ENCODE assay signal across 25 cellular contexts in genomic region chr1:201694615-201695335, GRCh38.
DNase-seq lines count a peak whose midpoint lies in the region; ATAC-seq, FAIRE-seq and TF ChIP-seq lines count a peak whose summit lies in the region.
"Had no signal": no experiment of that assay in that cellular context is flagged by ENCODE, and none has a peak within 500 bp of the region (broad histone marks: within the 10 kb centered on the region; RNA-seq: fewer than 3 reads in every experiment).

No MANE protein-coding gene starts in this region.

- 0 out of 4 replicates have a peak, but pooled peaks cover 0 to 5% of the 10 kb centered on the region in 2 experiments for H3K79me2 ChIP-seq in H1 (ENCODE audit: control insufficient read depth in 1 of 2, insufficient read depth in 2 of 2, low read length in 2 of 2)

- H3K56ac ChIP-seq in IMR-90 (ENCODE audit: extremely low read depth, insufficient read depth, low read length) (no peak overlapping the region), H1 (replicated peaks; ENCODE audit: insufficient read length, low read depth, low read length) (no peak overlapping the region)

- H2AK9ac ChIP-seq in IMR-90 (replicated peaks; ENCODE audit: low read depth, low read length, poor library complexity): no peak overlapping the region

- H3K4me3 Mint-ChIP-seq in neural crest cell: peak overlapping the region; percentile 54
- H3K4me3 Mint-ChIP-seq: activated CD4-positive, alpha-beta T cell treated with anti-CD3 and anti-CD28 coated beads, Interleukin-2, amount 10 ng/mL, durations not matched to agents 7 days and 5 days; activated CD8-positive, alpha-beta memory T cell treated with anti-CD3 and anti-CD28 coated beads, Interleukin-2, amount 10 ng/mL, durations not matched to agents 7 days and 5 days; activated T-helper 1 cell treated with anti-CD3 and anti-CD28 coated beads, Interleukin-12 subunit alpha, Interleukin-12 subunit beta, Interleukin-2, Interleukin-4 antibody, amounts not matched to agents 30 ng/mL and 10 ng/mL and 1 ng/mL, durations not matched to agents 14 hours and 24 hours and 36 hours; CD8-positive, alpha-beta T cell; T-helper 17 cell had no signal

- peaks cover 52 to 84% of the 10 kb centered on the region in 2 experiments for H3K79me1 ChIP-seq in IMR-90 (ENCODE audit: low read depth in 1 of 2, low read length in 2 of 2)
- peaks cover 9% of the 10 kb centered on the region for H3K79me1 ChIP-seq in H1 (ENCODE audit: low read depth, low read length)

- in situ Hi-C loops in IMR-90 (cut with MboI; ENCODE audit: low sequenced_read_pairs): no loop called here

- intact Hi-C loops in IMR-90 (cut with micrococcal nuclease): no loop called here

- peaks cover 84% of the 10 kb centered on the region for H4K20me1 ChIP-seq in IMR-90 (ENCODE audit: insufficient read depth, low read length)
- H4K20me1 ChIP-seq in H1 (replicated peaks in 1 of 2; ENCODE audit: control insufficient read depth in 1 of 2, insufficient read depth in 2 of 2, low read length in 2 of 2): no peaks in the 10 kb centered on the region

- peak overlapping the region; percentile 67 for H3K27ac ChIP-seq in C4-2B
- H3K27ac ChIP-seq in IMR-90 (ENCODE audit: insufficient read depth, low read length): no peak overlapping the region
- no peak overlapping the region for H3K27ac ChIP-seq in H1 (ENCODE audit: low read depth, low read length)
- H3K27ac ChIP-seq: SJCRH30 had no signal

- H2BK15ac ChIP-seq in IMR-90 (ENCODE audit: low read depth, low read length): no peak overlapping the region
- 0 out of 2 replicates have a peak overlapping the region, but pooled peaks have one; percentile 18 for H2BK15ac ChIP-seq in H1 (ENCODE audit: low read length)

- H3K9me3 Mint-ChIP-seq in neural crest cell: no peaks in the 10 kb centered on the region
- H3K9me3 Mint-ChIP-seq: activated T-helper 1 cell treated with anti-CD3 and anti-CD28 coated beads, Interleukin-12 subunit alpha, Interleukin-12 subunit beta, Interleukin-2, Interleukin-4 antibody, amounts not matched to agents 30 ng/mL and 10 ng/mL and 1 ng/mL, durations not matched to agents 14 hours and 24 hours and 36 hours; CD8-positive, alpha-beta T cell had no signal

- H2BK12ac ChIP-seq in H1 (ENCODE audit: low read depth, low read length): peak overlapping the region; percentile 11; the same call in 1 of the 2 replicates

- H3K18ac ChIP-seq in IMR-90 (ENCODE audit: low read depth, low read length) (no peak overlapping the region), H1 (ENCODE audit: extremely low read depth, low read length) (peak overlapping the region; percentile 27; the same call in 1 of the 2 replicates)

- no peak for ATAC-seq in IMR-90 (ENCODE audit: low read depth)
- ATAC-seq: activated CD8-positive, alpha-beta memory T cell treated with anti-CD3 and anti-CD28 coated beads, Interleukin-2, amount 10 ng/mL, durations not matched to agents 7 days and 5 days; CD8-positive, alpha-beta T cell; esophagus mucosa; gastroesophageal sphincter; T-helper 17 cell had no signal

- TF ChIP-seq RAD21 in IMR-90 (IDR thresholded peaks at IDR 0.05; ENCODE audit: low read length): no peak
- no peak for TF ChIP-seq RAD21 in H1 (IDR thresholded peaks at IDR 0.05 in 1 of 2, conservative IDR thresholded peaks at IDR 0.05 in 1 of 2; ENCODE audit: low read depth in 2 of 2, low read length in 2 of 2)

- H3K9me3 ChIP-seq in IMR-90 (ENCODE audit: control insufficient read depth, insufficient read depth, low read length) (no peaks in the 10 kb centered on the region), H1 (ENCODE audit: insufficient read depth in 2 of 2, low read depth in 1 of 2, low read length in 1 of 2) (no peaks in the 10 kb centered on the region)
- H3K9me3 ChIP-seq: gastroesophageal sphincter, SJCRH30, thoracic aorta had no signal

- no peak for TF ChIP-seq CTCF in C4-2B (conservative IDR thresholded peaks at IDR 0.05)
- TF ChIP-seq CTCF in IMR-90 (conservative IDR thresholded peaks at IDR 0.05; ENCODE audit: low read depth, low read length): no peak
- TF ChIP-seq CTCF in H1 (IDR thresholded peaks at IDR 0.05; ENCODE audit: control extremely low read depth in 1 of 3, insufficient read depth in 1 of 3, low read depth in 1 of 3, low read length in 3 of 3): no peak
- no peak for TF ChIP-seq CTCF in neural crest cell (conservative IDR thresholded peaks at IDR 0.05)

- no peak for FAIRE-seq in H1 (lab: Jason Lieb, UNC)
- FAIRE-seq: keratinocyte had no signal

- no TSS peak for BruUV-seq in IMR-90 (replicated peaks; lab: Mats Ljungman, UMichigan)

- H4K5ac ChIP-seq in IMR-90 (ENCODE audit: low read depth, low read length) (no peak overlapping the region), H1 (ENCODE audit: insufficient read length, low read depth, low read length) (no peak overlapping the region)

- TF ChIP-seq EP300 in H1 (IDR thresholded peaks at IDR 0.05; ENCODE audit: borderline replicate concordance in 1 of 2, low read depth in 2 of 2, low read length in 2 of 2): no peak

- no peak overlapping the region; the same call in 1 of the 2 replicates for H2BK20ac ChIP-seq in IMR-90 (ENCODE audit: low read depth, low read length)
- no peak overlapping the region for H2BK20ac ChIP-seq in H1 (ENCODE audit: low read length)

- H2AFZ ChIP-seq in IMR-90 (replicated peaks; ENCODE audit: low read length, poor library complexity) (no peak overlapping the region), H1 (ENCODE audit: low read length) (no peak overlapping the region)

- peak overlapping the region; percentile 84 for H4K91ac ChIP-seq in IMR-90 (ENCODE audit: insufficient read depth, low read depth, low read length)
- H4K91ac ChIP-seq in H1 (replicated peaks; ENCODE audit: insufficient read length, low read length): no peak overlapping the region

- 86% methylated on average over 6 of the region's 12 CpGs; no CpG with 5 or more reads in 1 of the 2 experiments for WGBS in IMR-90 (ENCODE audit: extremely low coverage in 2 of 2, insufficient read length in 1 of 2), 2 experiments
- 72% methylated on average over 12 of the region's 12 CpGs; no CpG with 5 or more reads in 1 of the 2 experiments for WGBS in H1 (ENCODE audit: extremely low coverage in 1 of 2, insufficient coverage in 1 of 2, insufficient read length in 1 of 2, insufficient replicate concordance in 2 of 2, low coverage in 1 of 2, low lambda C conversion rate in 2 of 2, missing lambda C conversion rate in 1 of 2), 2 experiments

- H3K36me3 ChIP-seq in IMR-90 (ENCODE audit: control insufficient read depth, insufficient read depth, low read length) (no peaks in the 10 kb centered on the region; the same call in 1 of the 2 replicates), H1 (ENCODE audit: control insufficient read depth in 2 of 4, insufficient read depth in 4 of 4, low read length in 3 of 4) (no peaks in the 10 kb centered on the region)
- H3K36me3 ChIP-seq: gastroesophageal sphincter, thoracic aorta had no signal

- H3K4ac ChIP-seq in IMR-90 (ENCODE audit: low read depth, low read length) (peak overlapping the region; percentile 91), H1 (replicated peaks; ENCODE audit: insufficient read length, low read depth, low read length) (no peak overlapping the region)

- H3K4me2 ChIP-seq in IMR-90 (ENCODE audit: low read depth, low read length) (no peak overlapping the region), H1 (ENCODE audit: insufficient read depth in 1 of 2, low read depth in 2 of 2, low read length in 2 of 2) (0 out of 4 replicates have a peak overlapping the region, but pooled peaks of 1 of the 2 experiments have one; percentile 3)

- H3K4me1 ChIP-seq in IMR-90 (ENCODE audit: control insufficient read depth, insufficient read depth, low read length) (peaks cover 37% of the 10 kb centered on the region), H1 (replicated peaks in 1 of 4; ENCODE audit: control insufficient read depth in 3 of 4, insufficient read depth in 4 of 4, low read length in 3 of 4) (peaks cover 16 to 24% (median 19%) of the 10 kb centered on the region in 4 experiments)

- peak overlapping the region; percentile 3 for H2BK5ac ChIP-seq in IMR-90 (ENCODE audit: low read depth, low read length, poor library complexity, severe bottlenecking)
- no peak overlapping the region for H2BK5ac ChIP-seq in H1 (ENCODE audit: low read depth, low read length)

- H3K27me3 ChIP-seq in IMR-90 (ENCODE audit: control insufficient read depth, insufficient read depth, low read length) (no peaks in the 10 kb centered on the region), H1 (replicated peaks in 1 of 4; ENCODE audit: control insufficient read depth in 3 of 4, extremely low read depth in 1 of 4, insufficient read depth in 3 of 4, low read length in 3 of 4) (no peaks in the 10 kb centered on the region)
- H3K27me3 ChIP-seq: gastroesophageal sphincter, SJCRH30 had no signal

- TF ChIP-seq POLR2A in IMR-90 (IDR thresholded peaks at IDR 0.05; ENCODE audit: low read depth, low read length): no peak
- no peak for TF ChIP-seq POLR2A in H1 (IDR thresholded peaks at IDR 0.05; ENCODE audit: control extremely low read depth in 1 of 2, low read depth in 2 of 2, low read length in 2 of 2)

- no peak for DNase-seq in IMR-90
- DNase-seq in H1 (ENCODE audit: low read depth in 1 of 2, low spot score in 2 of 2): no peak
- no peak for DNase-seq in neural crest cell (ENCODE audit: low read depth, low spot score)
- no peak for DNase-seq in mesenteric fat pad (ENCODE audit: low spot score)
- no peak for DNase-seq in occipital lobe (lab: John Stamatoyannopoulos, UW)
- no peak for DNase-seq in DMS53 treated with DMSO at 0.1 percent for 48 hours (lab: John Stamatoyannopoulos, UW; ENCODE audit: unreplicated experiment)
- no peak for DNase-seq in AML-193 (lab: John Stamatoyannopoulos, UW)
- DNase-seq: activated CD4-positive, alpha-beta T cell treated with anti-CD3 and anti-CD28 coated beads, Interleukin-2, amount 10 ng/mL, durations not matched to agents 7 days and 5 days; activated CD8-positive, alpha-beta memory T cell treated with anti-CD3 and anti-CD28 coated beads, Interleukin-2, amount 10 ng/mL, durations not matched to agents 7 days and 5 days; activated naive CD4-positive, alpha-beta T cell treated with anti-CD3 and anti-CD28 coated beads, Interleukin-2, amount 50 U/mL, for 16 hours; CD8-positive, alpha-beta T cell; DMS153; effector CD8-positive, alpha-beta T cell; GF-D8; NCI-H1092 treated with DMSO at 0.1 percent for 48 hours; NCI-H2029; NCI-H446; SJCRH30; T-helper 17 cell had no signal

- no peaks in the 10 kb centered on the region for H3K27me3 Mint-ChIP-seq in neural crest cell (ENCODE audit: low read depth)
- H3K27me3 Mint-ChIP-seq: activated CD4-positive, alpha-beta T cell treated with anti-CD3 and anti-CD28 coated beads, Interleukin-2, amount 10 ng/mL, durations not matched to agents 7 days and 5 days had no signal

- H2AK5ac ChIP-seq in IMR-90 (ENCODE audit: low read depth, low read length): peak overlapping the region; percentile 54; the same call in 1 of the 2 replicates
- no peak overlapping the region; the same call in 1 of the 2 replicates for H2AK5ac ChIP-seq in H1 (ENCODE audit: low read depth, low read length)

- H3K36me3 Mint-ChIP-seq in neural crest cell (ENCODE audit: low read depth): peaks cover 5% of the 10 kb centered on the region
- H3K36me3 Mint-ChIP-seq: activated CD8-positive, alpha-beta memory T cell treated with anti-CD3 and anti-CD28 coated beads, Interleukin-2, amount 10 ng/mL, durations not matched to agents 7 days and 5 days; CD8-positive, alpha-beta T cell had no signal

- H3K27ac Mint-ChIP-seq in neural crest cell (ENCODE audit: unreplicated experiment): peak overlapping the region; percentile 90
- H3K27ac Mint-ChIP-seq: activated CD4-positive, alpha-beta T cell treated with anti-CD3 and anti-CD28 coated beads, Interleukin-2, amount 10 ng/mL, durations not matched to agents 7 days and 5 days; activated CD8-positive, alpha-beta memory T cell treated with anti-CD3 and anti-CD28 coated beads, Interleukin-2, amount 10 ng/mL, durations not matched to agents 7 days and 5 days; activated T-helper 1 cell treated with anti-CD3 and anti-CD28 coated beads, Interleukin-12 subunit alpha, Interleukin-12 subunit beta, Interleukin-2, Interleukin-4 antibody, amounts not matched to agents 30 ng/mL and 10 ng/mL and 1 ng/mL, durations not matched to agents 14 hours and 24 hours and 36 hours; CD8-positive, alpha-beta T cell; T-helper 17 cell had no signal

- H3K9me1 ChIP-seq in IMR-90 (ENCODE audit: insufficient read depth, low read length): peaks cover 61% of the 10 kb centered on the region

- 0 out of 2 replicates have a peak overlapping the region, but pooled peaks have one; percentile 88 for H2BK120ac ChIP-seq in IMR-90 (ENCODE audit: low read depth, low read length)
- H2BK120ac ChIP-seq in H1 (replicated peaks; ENCODE audit: low read depth, low read length): no peak overlapping the region

- dilution Hi-C loops in IMR-90 (cut with HindIII; ENCODE audit: low sequenced_read_pairs, unreplicated experiment): no loop called here

- CTCF ChIA-PET in IMR-90 (lab: Yijun Ruan, JAX) (no interaction called here), H1 (lab: Charles Lee; ENCODE audit: partially characterized antibody) (interaction anchor here (0.8 to 5.4 kb wide), 14 partner anchors 9 to 164 kb away, joined by 3 to 54 read pairs (median 7); no protein-coding TSS in a partner anchor)

- H4K8ac ChIP-seq in IMR-90 (ENCODE audit: low read depth in 2 of 2, low read length in 2 of 2): peak overlapping the region in 1 of 2 experiments; percentile 1; a peak in 1 of 4 replicates
- H4K8ac ChIP-seq in H1 (ENCODE audit: extremely low read depth, insufficient read depth, low read length): no peak overlapping the region

- H3K9ac ChIP-seq in IMR-90 (ENCODE audit: low read depth, low read length): no peak overlapping the region
- H3K9ac ChIP-seq in H1 (replicated peaks in 1 of 4; ENCODE audit: extremely low read depth in 1 of 4, low read depth in 3 of 4, low read length in 3 of 4): no peak overlapping the region

- no peaks in the 10 kb centered on the region for H3K23me2 ChIP-seq in H1 (ENCODE audit: low read depth, low read length)

- peaks cover 9% of the 10 kb centered on the region for H3K4me1 Mint-ChIP-seq in neural crest cell
- H3K4me1 Mint-ChIP-seq: activated CD4-positive, alpha-beta T cell treated with anti-CD3 and anti-CD28 coated beads, Interleukin-2, amount 10 ng/mL, durations not matched to agents 7 days and 5 days; activated CD8-positive, alpha-beta memory T cell treated with anti-CD3 and anti-CD28 coated beads, Interleukin-2, amount 10 ng/mL, durations not matched to agents 7 days and 5 days; T-helper 17 cell had no signal

- H3K14ac ChIP-seq in IMR-90 (replicated peaks; ENCODE audit: low read depth, low read length) (peak overlapping the region; percentile 35; the same call in 1 of the 2 replicates), H1 (ENCODE audit: insufficient read length) (no peak overlapping the region)

- H3K4me3 ChIP-seq in IMR-90 (ENCODE audit: insufficient read depth, low read depth, low read length): no peak overlapping the region
- no peak overlapping the region for H3K4me3 ChIP-seq in H1 (ENCODE audit: extremely low read depth in 1 of 4, insufficient read depth in 2 of 4, low read depth in 3 of 4, low read length in 4 of 4)
- H3K4me3 ChIP-seq: gastroesophageal sphincter, SJCRH30, thoracic aorta had no signal

- H3K23ac ChIP-seq in IMR-90 (ENCODE audit: low read depth, low read length) (peak overlapping the region; percentile 43), H1 (ENCODE audit: insufficient read length) (no peak overlapping the region)

- POLR2A ChIA-PET in IMR-90 (lab: Charles Lee; ENCODE audit: unreplicated experiment) (no interaction called here), H1 (lab: Charles Lee; ENCODE audit: partially characterized antibody) (interaction anchor here (1.3 kb wide), 1 partner anchor 46 kb away, joined by 3 read pairs; no protein-coding TSS in a partner anchor)
